8 cellular contexts compared by ENCODE assay signal in the genomic region with DNA sequence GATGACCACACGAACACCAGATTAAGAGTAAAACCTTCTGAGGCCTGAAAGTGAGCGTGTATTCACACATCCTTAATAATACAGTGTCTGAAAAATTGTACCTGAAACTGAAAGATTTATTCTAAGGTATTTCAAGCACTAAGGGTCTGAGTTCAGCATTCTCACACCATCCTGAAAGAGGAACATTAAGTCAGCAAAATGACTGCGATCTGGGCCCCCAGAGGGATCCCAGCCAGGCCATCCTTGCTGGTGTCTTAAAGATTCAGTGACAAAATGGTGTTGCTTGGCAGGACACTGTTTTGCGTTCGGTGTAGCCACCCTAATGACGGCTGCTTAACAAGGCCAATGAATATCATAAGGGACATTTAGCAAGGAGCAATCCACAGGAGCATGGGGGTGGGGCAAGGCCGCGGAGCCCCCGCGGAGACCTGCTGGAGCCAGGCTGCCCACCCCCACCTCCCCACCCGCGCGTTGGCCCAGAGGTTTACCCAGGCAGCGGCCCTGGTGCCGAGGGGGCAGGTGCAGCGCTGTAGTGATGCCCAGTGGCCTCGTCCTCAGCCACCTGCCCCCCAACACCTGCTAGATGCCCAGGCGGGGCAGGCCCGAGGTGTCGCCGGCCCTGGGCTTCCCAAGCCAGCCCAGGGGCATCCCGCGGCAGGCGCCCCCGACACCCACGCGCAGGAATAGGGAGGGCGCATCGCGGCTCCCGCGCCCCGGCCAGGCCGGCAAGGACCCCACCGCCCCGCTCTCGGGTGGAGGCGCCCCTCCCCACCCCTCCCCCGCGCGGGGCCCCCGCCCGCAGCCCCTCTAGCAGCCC. TPM values are rescaled to one million over a fixed set of nuclear protein-coding genes. Genes with fewer than 3 reads are reported as not detected.
DNase-seq lines count a peak whose midpoint lies in the region; ATAC-seq lines count a peak whose summit lies in the region.

No MANE protein-coding gene starts in this region.

- H3K36me3 Mint-ChIP-seq in immature natural killer cell: peaks cover 0 to 6% (median 0%) of the 10 kb centered on the region in 3 donors
- no peaks in the 10 kb centered on the region for H3K36me3 Mint-ChIP-seq in naive thymus-derived CD8-positive, alpha-beta T cell

- DNase-seq in SK-N-DZ (ENCODE audit: low spot score) (peak; percentile 18), left ventricle myocardium superior (peak; percentile 30), SIG-M5 (lab: John Stamatoyannopoulos, UW) (no peak), immature natural killer cell (no peak), NCI-H69 (lab: John Stamatoyannopoulos, UW) (no peak)
- no peak for DNase-seq in naive thymus-derived CD8-positive, alpha-beta T cell

- H3K27ac Mint-ChIP-seq in immature natural killer cell: no peak overlapping the region
- no peak overlapping the region for H3K27ac Mint-ChIP-seq in naive thymus-derived CD8-positive, alpha-beta T cell

- H3K9me3 Mint-ChIP-seq in immature natural killer cell: peaks cover 0 to 28% (median 4%) of the 10 kb centered on the region in 6 donors
- peaks cover 0 to 3% (median 0%) of the 10 kb centered on the region in 9 donors for H3K9me3 Mint-ChIP-seq in naive thymus-derived CD8-positive, alpha-beta T cell

- H3K4me1 Mint-ChIP-seq in immature natural killer cell: no peaks in the 10 kb centered on the region
- peaks cover 0 to 9% (median 3%) of the 10 kb centered on the region in 4 donors for H3K4me1 Mint-ChIP-seq in naive thymus-derived CD8-positive, alpha-beta T cell

- peak overlapping the region; percentile 9 to 48 (median 28) for H3K4me3 ChIP-seq in skin epidermis

- H3K27me3 Mint-ChIP-seq in immature natural killer cell (ENCODE audit: low read depth in 3 of 3): peaks cover 2 to 14% (median 4%) of the 10 kb centered on the region in 3 donors
- peaks cover 28 to 64% (median 35%) of the 10 kb centered on the region in 5 donors for H3K27me3 Mint-ChIP-seq in naive thymus-derived CD8-positive, alpha-beta T cell

- peak overlapping the region in 4 of 21 experiments; percentile 15 to 62 (median 44) for H3K27ac ChIP-seq in skin epidermis

- peak; percentile 82 for ATAC-seq in GM21717 (IDR thresholded peaks at IDR 0.05; ENCODE audit: unreplicated experiment)
- ATAC-seq in left ventricle myocardium superior: peak; percentile 56
- no peak for ATAC-seq in naive thymus-derived CD8-positive, alpha-beta T cell

- H3K4me3 Mint-ChIP-seq in immature natural killer cell: no peak overlapping the region
- H3K4me3 Mint-ChIP-seq in naive thymus-derived CD8-positive, alpha-beta T cell: peak overlapping the region in 4 of 10 donors; percentile 3 to 31 (median 16)

- POLR2A ChIA-PET in naive thymus-derived CD8-positive, alpha-beta T cell (lab: Charles Lee): no interaction called here

- intact Hi-C loops in left ventricle myocardium superior (cut with micrococcal nuclease): no loop called here

RNA-seq across cellular contexts. Expression of a gene that starts 0.7 kb away (rescaled TPM):
- 5.1 and 5.2 TPM in 2 replicates for polyA plus RNA-seq in SK-N-DZ (2014; cell fraction: cytosol; rRNA removed)
- 3.1 and 3.4 TPM in 2 replicates for polyA plus RNA-seq in SK-N-DZ (2014; cell fraction: nucleus; rRNA removed)
- 7.9 TPM for total RNA-seq in left ventricle myocardium superior
- polyA plus RNA-seq in immature natural killer cell: not detected
- not detected for total RNA-seq in naive thymus-derived CD8-positive, alpha-beta T cell
- polyA plus RNA-seq in naive thymus-derived CD8-positive, alpha-beta T cell: not detected

RNA-seq across cellular contexts. Expression of a gene that starts 36.9 kb away (rescaled TPM):
- 0.02 TPM in 1 of 2 replicates, not detected in the other for polyA plus RNA-seq in SK-N-DZ (2014; cell fraction: cytosol; rRNA removed)
- polyA plus RNA-seq in SK-N-DZ (2014; cell fraction: nucleus; rRNA removed): 0.46 TPM in 1 of 2 replicates, not detected in the other
- 3.1 TPM for total RNA-seq in left ventricle myocardium superior
- polyA plus RNA-seq in immature natural killer cell: not detected
- total RNA-seq in naive thymus-derived CD8-positive, alpha-beta T cell: not detected
- polyA plus RNA-seq in naive thymus-derived CD8-positive, alpha-beta T cell: not detected

Comparison
In these comparisons a context has a peak if more than half of its experiments do, and no peak if none do; other contexts are left out.
1. ATAC-seq: peak in GM21717 (single experiment) and left ventricle myocardium superior (single experiment); none in naive thymus-derived CD8-positive, alpha-beta T cell (0 of 2).
2. DNase-seq: peak in SK-N-DZ (single experiment) and left ventricle myocardium superior (single experiment); none in SIG-M5 (single experiment), immature natural killer cell (0 of 3), naive thymus-derived CD8-positive, alpha-beta T cell (0 of 10) and NCI-H69 (single experiment).